Comparison of ENCODE assay signal across 24 cellular contexts in genomic region chr12:13896063-13896626, GRCh38.
"Had no signal": no experiment of that assay in that cellular context is flagged by ENCODE, and none has a peak within 500 bp of the region (broad histone marks: within the 10 kb centered on the region; RNA-seq: fewer than 3 reads in every experiment).

No MANE protein-coding gene starts in this region.

- H3K4me1 Mint-ChIP-seq: immature natural killer cell; memory B cell; natural killer cell; stimulated activated naive B cell treated with anti-CD40 and anti-IgM and Interleukin-4, amounts not matched to agents 10 μg/mL and 1 μg/mL and 100 μg/mL, for 72 hours had no signal

- FAIRE-seq: frontal cortex, pancreas, small intestine had no signal

- DNase-seq: dermis blood vessel endothelial cell; effector memory CD4-positive, alpha-beta T cell; hypothalamus; immature natural killer cell; islet precursor cell; kidney glomerular epithelial cell; natural killer cell; pancreas; right lobe of liver; small intestine; stimulated activated CD4-positive, alpha-beta T cell treated with anti-CD3 and anti-CD28 coated beads, Interleukin-15, amount 100 ng/mL, for 24 hours; stimulated activated CD4-positive, alpha-beta T cell treated with anti-CD3 and anti-CD28 coated beads, Interleukin-2, amount 100 ng/mL, for 48 hours; stimulated activated naive B cell treated with anti-CD40 and anti-IgM and Interleukin-4, amounts not matched to agents 10 μg/mL and 1 μg/mL and 100 μg/mL, for 72 hours; transverse colon; upper lobe of right lung; uterus had no signal

- H3K9me3 Mint-ChIP-seq: immature natural killer cell; memory B cell; natural killer cell; stimulated activated naive B cell treated with anti-CD40 and anti-IgM and Interleukin-4, amounts not matched to agents 10 μg/mL and 1 μg/mL and 100 μg/mL, for 72 hours; stimulated activated naive CD8-positive, alpha-beta T cell treated with anti-CD3 and anti-CD28 coated beads, Interleukin-15, Interleukin-2, amounts not matched to agents 100 ng/mL and 50 ng/mL, for 24 hours had no signal

- H3K27me3 ChIP-seq: neutrophil, pancreas, right lobe of liver, upper lobe of right lung, uterus had no signal

- H3K27me3 Mint-ChIP-seq: memory B cell, progenitor cell of endocrine pancreas had no signal

- H3K27ac ChIP-seq: coronary artery, neutrophil, pancreas, right lobe of liver, transverse colon, upper lobe of right lung, uterus had no signal

- H3K4me3 ChIP-seq: coronary artery, lung, pancreas, right lobe of liver, transverse colon, upper lobe of right lung, uterus had no signal

- H3K9me3 ChIP-seq: neutrophil, pancreas, right lobe of liver, transverse colon, upper lobe of right lung, uterus had no signal

- H3K36me3 ChIP-seq: neutrophil, pancreas, right lobe of liver, transverse colon, upper lobe of right lung, uterus had no signal

- H3K4me1 ChIP-seq: pancreas, right lobe of liver, upper lobe of right lung, uterus had no signal

- ATAC-seq: left lobe of liver; natural killer cell; pancreas; right lobe of liver; stimulated activated naive B cell treated with anti-CD40 and anti-IgM and Interleukin-4, amounts not matched to agents 10 μg/mL and 1 μg/mL and 100 μg/mL, for 72 hours; upper lobe of right lung had no signal

- H3K4me3 Mint-ChIP-seq: immature natural killer cell; memory B cell; natural killer cell; stimulated activated naive B cell treated with anti-CD40 and anti-IgM and Interleukin-4, amounts not matched to agents 10 μg/mL and 1 μg/mL and 100 μg/mL, for 72 hours; stimulated activated naive CD8-positive, alpha-beta T cell treated with anti-CD3 and anti-CD28 coated beads, Interleukin-15, Interleukin-2, amounts not matched to agents 100 ng/mL and 50 ng/mL, for 24 hours had no signal

- H3K36me3 Mint-ChIP-seq: immature natural killer cell; memory B cell; natural killer cell; stimulated activated naive B cell treated with anti-CD40 and anti-IgM and Interleukin-4, amounts not matched to agents 10 μg/mL and 1 μg/mL and 100 μg/mL, for 72 hours had no signal

- H3K27ac Mint-ChIP-seq: immature natural killer cell; memory B cell; natural killer cell; progenitor cell of endocrine pancreas; stimulated activated naive B cell treated with anti-CD40 and anti-IgM and Interleukin-4, amounts not matched to agents 10 μg/mL and 1 μg/mL and 100 μg/mL, for 72 hours; stimulated activated naive CD8-positive, alpha-beta T cell treated with anti-CD3 and anti-CD28 coated beads, Interleukin-15, Interleukin-2, amounts not matched to agents 100 ng/mL and 50 ng/mL, for 24 hours had no signal
